ENCODE assay signal across 17 cellular contexts in the genomic region with DNA sequence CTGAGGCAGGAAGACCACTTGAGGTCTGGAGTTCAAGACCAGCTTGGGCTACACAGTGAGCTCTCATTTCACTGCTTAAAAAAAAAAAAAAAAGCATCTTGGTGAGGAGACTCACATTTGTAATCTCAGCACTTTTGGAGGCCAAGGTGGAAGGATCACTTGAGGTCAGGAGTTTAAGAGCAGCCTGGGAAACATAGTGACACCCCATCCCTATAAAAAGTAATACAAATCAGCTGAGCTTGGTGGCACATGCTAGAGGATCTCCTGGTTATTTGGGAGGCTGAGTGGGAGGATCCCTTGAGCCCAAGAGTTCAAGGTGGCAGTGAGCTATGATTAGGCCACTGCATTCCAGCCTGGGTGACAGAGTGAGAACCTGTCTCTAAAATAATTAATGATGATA. TPM values are rescaled to one million over a fixed set of nuclear protein-coding genes. Genes with fewer than 3 reads are reported as not detected.
DNase-seq lines count a peak whose midpoint lies in the region; ATAC-seq and TF ChIP-seq lines count a peak whose summit lies in the region.
"Had no signal": no experiment of that assay in that cellular context is flagged by ENCODE, and none has a peak within 500 bp of the region (broad histone marks: within the 10 kb centered on the region; RNA-seq: fewer than 3 reads in every experiment).

No MANE protein-coding gene starts in this region.

- peak; percentile 16 for DNase-seq in stimulated activated CD4-positive, alpha-beta T cell treated with anti-CD3 and anti-CD28 coated beads, Interleukin-15, amount 100 ng/mL, for 24 hours
- no peak for DNase-seq in stimulated activated CD4-positive, alpha-beta T cell treated with anti-CD3 and anti-CD28 coated beads, Interleukin-4, amount 100 ng/mL, for 4 hours
- DNase-seq in M059J (ENCODE audit: low read depth) (peak; percentile 39), chondrocyte (ENCODE audit: low spot score) (no peak), caudate nucleus (lab: John Stamatoyannopoulos, UW) (no peak), endothelial cell (ENCODE audit: low spot score) (no peak), Ammon's horn (ENCODE audit: low spot score) (no peak)
- no peak for DNase-seq in stimulated activated naive CD8-positive, alpha-beta T cell treated with anti-CD3 and anti-CD28 coated beads, Interleukin-15, Interleukin-2, amounts not matched to agents 100 U/mL and 50 U/mL, for 24 hours
- DNase-seq: activated CD4-positive, alpha-beta T cell treated with anti-CD3 and anti-CD28 coated beads for 48 hours; activated T-cell treated with anti-CD3 and anti-CD28 coated beads, Interleukin-2, amount 50 U/mL, for 72 hours; cerebellar nuclear complex; DMS153; NCI-H226; SIG-M5; substantia nigra had no signal

- H3K4me1 Mint-ChIP-seq in chondrocyte (ENCODE audit: low read depth), result peaks cover 54% of the 10 kb centered on the region
- H3K4me1 Mint-ChIP-seq in endothelial cell (ENCODE audit: unreplicated experiment), result peaks cover 20% of the 10 kb centered on the region

- TF ChIP-seq CTCF in chondrocyte (IDR thresholded peaks at IDR 0.05) (no peak), endothelial cell (IDR thresholded peaks at IDR 0.05; ENCODE audit: unreplicated experiment) (no peak)

- H3K4me3 Mint-ChIP-seq in chondrocyte (ENCODE audit: unreplicated experiment) (no peak overlapping the region), endothelial cell (ENCODE audit: unreplicated experiment) (no peak overlapping the region)
- H3K4me3 Mint-ChIP-seq: activated T-cell treated with anti-CD3 and anti-CD28 coated beads, Interleukin-2, amount 50 U/mL, for 72 hours; natural killer cell treated with Interleukin-12 subunit alpha and Interleukin-12 subunit beta and Interleukin-15 and Interleukin-18, amount 100 ng/mL, for 72 hours had no signal

- H3K9me3 Mint-ChIP-seq in chondrocyte (ENCODE audit: low read depth) (no peaks in the 10 kb centered on the region), endothelial cell (ENCODE audit: unreplicated experiment) (no peaks in the 10 kb centered on the region)
- H3K9me3 Mint-ChIP-seq: activated T-cell treated with anti-CD3 and anti-CD28 coated beads, Interleukin-2, amount 50 U/mL, for 72 hours; natural killer cell treated with Interleukin-12 subunit alpha and Interleukin-12 subunit beta and Interleukin-15 and Interleukin-18, amount 100 ng/mL, for 72 hours had no signal

- H3K27ac Mint-ChIP-seq in chondrocyte (ENCODE audit: unreplicated experiment) (peak overlapping the region; percentile 49), endothelial cell (ENCODE audit: unreplicated experiment) (no peak overlapping the region)

- peaks cover 14% of the 10 kb centered on the region for H3K36me3 Mint-ChIP-seq in chondrocyte (ENCODE audit: low read depth)
- no peaks in the 10 kb centered on the region for H3K36me3 Mint-ChIP-seq in endothelial cell (ENCODE audit: low read depth, unreplicated experiment)

- no peak for ATAC-seq in stimulated activated naive CD8-positive, alpha-beta T cell treated with anti-CD3 and anti-CD28 coated beads, Interleukin-15, Interleukin-2, amounts not matched to agents 100 U/mL and 50 U/mL, for 24 hours
- ATAC-seq: activated T-cell treated with anti-CD3 and anti-CD28 coated beads, Interleukin-2, amount 50 U/mL, for 72 hours; gastroesophageal sphincter; natural killer cell treated with Interleukin-12 subunit alpha and Interleukin-12 subunit beta and Interleukin-15 and Interleukin-18, amount 100 ng/mL, for 72 hours had no signal

- no peaks in the 10 kb centered on the region for H3K27me3 Mint-ChIP-seq in chondrocyte (ENCODE audit: low read depth)
- no peaks in the 10 kb centered on the region for H3K27me3 Mint-ChIP-seq in endothelial cell (ENCODE audit: unreplicated experiment)
- H3K27me3 Mint-ChIP-seq: natural killer cell treated with Interleukin-12 subunit alpha and Interleukin-12 subunit beta and Interleukin-15 and Interleukin-18, amount 100 ng/mL, for 72 hours had no signal

- H3K27ac ChIP-seq in caudate nucleus (ENCODE audit: low read depth, low read length), result no peak overlapping the region
- H3K27ac ChIP-seq: gastroesophageal sphincter had no signal

RNA-seq across cellular contexts. Expression of a gene that starts 29.4 kb away (rescaled TPM):
- 71.3 and 107 TPM in 2 replicates for total RNA-seq in M059J (2014; rRNA removed; shearing (Covaris generic))
- total RNA-seq in chondrocyte (87.4 to 116 TPM (median 90.5 TPM) in 3 replicates), endothelial cell (ENCODE audit: unreplicated experiment) (96.8 TPM)

Comparison
In these comparisons a context has a peak if more than half of its experiments do, and no peak if none do; other contexts are left out.
1. DNase-seq: peak in stimulated activated CD4-positive, alpha-beta T cell treated with anti-CD3 and anti-CD28 coated beads, Interleukin-15, amount 100 ng/mL, for 24 hours (single experiment) and M059J (single experiment); none in stimulated activated CD4-positive, alpha-beta T cell treated with anti-CD3 and anti-CD28 coated beads, Interleukin-4, amount 100 ng/mL, for 4 hours (0 of 2), chondrocyte (single experiment), stimulated activated naive CD8-positive, alpha-beta T cell treated with anti-CD3 and anti-CD28 coated beads, Interleukin-15, Interleukin-2, amounts not matched to agents 100 U/mL and 50 U/mL, for 24 hours (single experiment), caudate nucleus (0 of 61), endothelial cell (single experiment) and Ammon's horn (single experiment).